Comparison of ENCODE assay signal across 16 cellular contexts in genomic region chr2:55031505-55031904, GRCh38. TPM values are rescaled to one million over a fixed set of nuclear protein-coding genes. Genes with fewer than 3 reads are reported as not detected.
DNase-seq lines count a peak whose midpoint lies in the region; ATAC-seq and TF ChIP-seq lines count a peak whose summit lies in the region.
"Had no signal": no experiment of that assay in that cellular context is flagged by ENCODE, and none has a peak within 500 bp of the region (broad histone marks: within the 10 kb centered on the region; RNA-seq: fewer than 3 reads in every experiment).

No MANE protein-coding gene starts in this region.

- 86% methylated on average over 4 of the region's 4 CpGs for WGBS in SK-N-SH (ENCODE audit: low lambda C conversion rate)
- WGBS in endodermal cell (ENCODE audit: insufficient coverage in 1 of 2, insufficient read length in 1 of 2), 2 experiments: 88 to 91% methylated on average over 2 to 4 of the region's 4 CpGs
- 92% methylated on average over 4 of the region's 4 CpGs for WGBS in smooth muscle cell (ENCODE audit: low lambda C conversion rate)

- no peaks in the 10 kb centered on the region for H3K27me3 ChIP-seq in SK-N-SH (ENCODE audit: insufficient read depth)
- H3K27me3 ChIP-seq in endodermal cell (ENCODE audit: control insufficient read depth, insufficient read depth, low read length, poor library complexity, severe bottlenecking): no peaks in the 10 kb centered on the region
- no peaks in the 10 kb centered on the region for H3K27me3 ChIP-seq in smooth muscle cell (ENCODE audit: low read depth)
- H3K27me3 ChIP-seq: BLaER1 treated with 17β-estradiol and CSF1 and Interleukin-3, amounts not matched to agents 10 nM and 100 nM had no signal

- no peaks in the 10 kb centered on the region for H3K9me2 ChIP-seq in SK-N-SH

- H3K4me3 Mint-ChIP-seq in HFFc6 (no peak overlapping the region), endodermal cell (no peak overlapping the region)

- peaks cover 25 to 56% of the 10 kb centered on the region in 2 experiments for H3K36me3 ChIP-seq in SK-N-SH (replicated peaks in 1 of 2; ENCODE audit: control insufficient read depth in 1 of 2, insufficient read depth in 2 of 2, low read length in 1 of 2)
- H3K36me3 ChIP-seq in endodermal cell (ENCODE audit: control insufficient read depth, insufficient read depth, low read length): peaks cover 4% of the 10 kb centered on the region
- H3K36me3 ChIP-seq in smooth muscle cell (ENCODE audit: low read depth): no peaks in the 10 kb centered on the region

- no peak for TF ChIP-seq EP300 in SK-N-SH (IDR thresholded peaks at IDR 0.05; ENCODE audit: borderline replicate concordance in 1 of 2, low read depth in 1 of 2, low read length in 1 of 2)

- peak overlapping the region; percentile 17; the same call in 1 of the 2 replicates for H3K27ac Mint-ChIP-seq in HFFc6
- H3K27ac Mint-ChIP-seq in endodermal cell: peak overlapping the region; percentile 74

- H3K9me3 ChIP-seq in SK-N-SH: peaks cover 7% of the 10 kb centered on the region; the same call in 1 of the 2 replicates
- no peaks in the 10 kb centered on the region for H3K9me3 ChIP-seq in endodermal cell (ENCODE audit: control insufficient read depth, low read length)
- H3K9me3 ChIP-seq in smooth muscle cell (replicated peaks; ENCODE audit: low read depth): no peaks in the 10 kb centered on the region

- CTCF ChIA-PET in SK-N-SH (lab: Yijun Ruan, JAX): interaction anchor here (1.0 to 2.3 kb wide), 4 partner anchors 9 to 137 kb away, joined by 3 to 9 read pairs (median 4); no protein-coding TSS in a partner anchor

- H3K27ac ChIP-seq in SK-N-SH (ENCODE audit: low read depth in 2 of 2, low read length in 1 of 2) (no peak overlapping the region), endodermal cell (ENCODE audit: low read depth, low read length) (no peak overlapping the region), smooth muscle cell (ENCODE audit: low read depth) (peak overlapping the region; percentile 29)
- H3K27ac ChIP-seq: 22Rv1 had no signal

- H3K79me2 ChIP-seq in SK-N-SH (ENCODE audit: insufficient read depth): peaks cover 100% of the 10 kb centered on the region
- H3K79me2 ChIP-seq in smooth muscle cell (ENCODE audit: low read depth): peaks cover 100% of the 10 kb centered on the region

- H3F3A ChIP-seq in SK-N-SH (replicated peaks; ENCODE audit: insufficient read depth) (peaks cover 43% of the 10 kb centered on the region), smooth muscle cell (ENCODE audit: low read depth) (peaks cover 3% of the 10 kb centered on the region)

- no peak for TF ChIP-seq RAD21 in SK-N-SH (IDR thresholded peaks at IDR 0.05; ENCODE audit: low read length)

- H3K27me3 Mint-ChIP-seq in HFFc6 (ENCODE audit: insufficient read depth): no peaks in the 10 kb centered on the region
- H3K27me3 Mint-ChIP-seq in endodermal cell (ENCODE audit: insufficient read depth): no peaks in the 10 kb centered on the region

- H3K9ac ChIP-seq in SK-N-SH: no peak overlapping the region
- H3K9ac ChIP-seq in endodermal cell (ENCODE audit: extremely low read depth, low read length, poor library complexity, severe bottlenecking): no peak overlapping the region
- H3K9ac ChIP-seq in smooth muscle cell (ENCODE audit: low read depth): no peak overlapping the region
- H3K9ac ChIP-seq: BLaER1 treated with 17β-estradiol and CSF1 and Interleukin-3, amounts not matched to agents 10 nM and 100 nM had no signal

- H3K4me2 ChIP-seq in SK-N-SH (no peak overlapping the region), smooth muscle cell (no peak overlapping the region)

- POLR2A ChIA-PET in SK-N-SH (lab: Yijun Ruan, JAX): no interaction called here

- H3K36me3 Mint-ChIP-seq in HFFc6 (ENCODE audit: low read depth) (peaks cover 25% of the 10 kb centered on the region), endodermal cell (ENCODE audit: low read depth) (peaks cover 15% of the 10 kb centered on the region)

- H3K4me1 ChIP-seq in SK-N-SH (ENCODE audit: control insufficient read depth in 1 of 2, insufficient read depth in 2 of 2, low read depth in 1 of 2, low read length in 1 of 2): peaks cover 5 to 12% of the 10 kb centered on the region in 2 experiments; a peak in 3 of 4 replicates
- peaks cover 7% of the 10 kb centered on the region for H3K4me1 ChIP-seq in endodermal cell (ENCODE audit: control insufficient read depth, insufficient read depth, low read length)
- peaks cover 5% of the 10 kb centered on the region for H3K4me1 ChIP-seq in smooth muscle cell (ENCODE audit: low read depth)

- TF ChIP-seq CTCF in SK-N-SH (IDR thresholded peaks at IDR 0.05) (no peak), HFFc6 (IDR thresholded peaks at IDR 0.05) (no peak), endodermal cell (conservative IDR thresholded peaks at IDR 0.05) (no peak), smooth muscle cell (IDR thresholded peaks at IDR 0.05; ENCODE audit: borderline replicate concordance, insufficient read depth, poor library complexity, severe bottlenecking) (no peak)

- H3K4me1 Mint-ChIP-seq in HFFc6 (ENCODE audit: low read depth) (peaks cover 56% of the 10 kb centered on the region), endodermal cell (peaks cover 15% of the 10 kb centered on the region)

- ATAC-seq in SK-N-SH treated with all-trans-retinoic acid at 6 μM for 48 hours (peak; percentile 15; the same call in 1 of the 3 replicates), HG02588 (IDR thresholded peaks at IDR 0.05; ENCODE audit: unreplicated experiment) (no peak)

- H4K20me1 ChIP-seq in SK-N-SH (ENCODE audit: insufficient read depth) (peaks cover 100% of the 10 kb centered on the region), smooth muscle cell (ENCODE audit: low read depth) (peaks cover 100% of the 10 kb centered on the region)

- no peak overlapping the region for H3K4me3 ChIP-seq in SK-N-SH (ENCODE audit: low read depth in 2 of 2, low read length in 1 of 2)
- H3K4me3 ChIP-seq in endodermal cell (ENCODE audit: low read length): no peak overlapping the region
- no peak overlapping the region for H3K4me3 ChIP-seq in smooth muscle cell
- H3K4me3 ChIP-seq: BLaER1 treated with 17β-estradiol and CSF1 and Interleukin-3, amounts not matched to agents 10 nM and 100 nM had no signal

- no peak for DNase-seq in SK-N-SH
- DNase-seq in HFFc6: no peak
- DNase-seq in endodermal cell: no peak
- DNase-seq in smooth muscle cell (lab: John Stamatoyannopoulos, UW; ENCODE audit: unreplicated experiment): no peak
- no peak for DNase-seq in NCI-H446 (lab: John Stamatoyannopoulos, UW)
- DNase-seq in SIG-M5 treated with dmso at 0.1 percent for 504 hours (lab: John Stamatoyannopoulos, UW; ENCODE audit: unreplicated experiment): no peak
- DNase-seq: DMS 273 treated with DMSO at 0.1 percent for 48 hours, KG1, NCI-H1436, NCI-H2081, NCI-H524 treated with DMSO at 0.1 percent for 48 hours, Right ventricle myocardium superior had no signal

- H2AFZ ChIP-seq in SK-N-SH (ENCODE audit: low read depth): no peak overlapping the region
- H2AFZ ChIP-seq in smooth muscle cell (ENCODE audit: low read depth): no peak overlapping the region

- H3K9me3 Mint-ChIP-seq in HFFc6 (no peaks in the 10 kb centered on the region), endodermal cell (peaks cover 2% of the 10 kb centered on the region)

TF ChIP-seq in SK-N-SH treated with all-trans-retinoic acid at 6 μM for 48 hours, 23 proteins besides CTCF, POLR2A, EP300 and RAD21 (continues in another document):
- TF ChIP-seq ZNF565 (CRISPR knock-in tag; conservative IDR thresholded peaks at IDR 0.05; ENCODE audit: low read depth) (no peak), ESRRG (CRISPR knock-in tag; IDR thresholded peaks at IDR 0.05) (no peak), ARNTL (CRISPR knock-in tag; IDR thresholded peaks at IDR 0.05; ENCODE audit: borderline replicate concordance, low read depth) (no peak), OSR1 (CRISPR knock-in tag; IDR thresholded peaks at IDR 0.05) (no peak), ZC3H10 (CRISPR knock-in tag; IDR thresholded peaks at IDR 0.05) (no peak), GLIS3 (CRISPR knock-in tag; IDR thresholded peaks at IDR 0.05) (no peak)

TF ChIP-seq in SK-N-SH, 30 proteins besides CTCF, POLR2A, EP300 and RAD21 (continues in another document):
- TF ChIP-seq GABPA (IDR thresholded peaks at IDR 0.05; ENCODE audit: low read depth): no peak
- TF ChIP-seq RFX5 (IDR thresholded peaks at IDR 0.05; ENCODE audit: low read length): no peak
- no peak for TF ChIP-seq RCOR1 (IDR thresholded peaks at IDR 0.05; ENCODE audit: low read length)
- TF ChIP-seq MEF2A (IDR thresholded peaks at IDR 0.05; ENCODE audit: borderline replicate concordance, low read depth): no peak
- no peak for TF ChIP-seq TAF1 (IDR thresholded peaks at IDR 0.05; ENCODE audit: borderline replicate concordance, low read depth, low read length)
- TF ChIP-seq USF1 (IDR thresholded peaks at IDR 0.05; ENCODE audit: borderline replicate concordance, low read depth): no peak
- TF ChIP-seq, protein P1, sequence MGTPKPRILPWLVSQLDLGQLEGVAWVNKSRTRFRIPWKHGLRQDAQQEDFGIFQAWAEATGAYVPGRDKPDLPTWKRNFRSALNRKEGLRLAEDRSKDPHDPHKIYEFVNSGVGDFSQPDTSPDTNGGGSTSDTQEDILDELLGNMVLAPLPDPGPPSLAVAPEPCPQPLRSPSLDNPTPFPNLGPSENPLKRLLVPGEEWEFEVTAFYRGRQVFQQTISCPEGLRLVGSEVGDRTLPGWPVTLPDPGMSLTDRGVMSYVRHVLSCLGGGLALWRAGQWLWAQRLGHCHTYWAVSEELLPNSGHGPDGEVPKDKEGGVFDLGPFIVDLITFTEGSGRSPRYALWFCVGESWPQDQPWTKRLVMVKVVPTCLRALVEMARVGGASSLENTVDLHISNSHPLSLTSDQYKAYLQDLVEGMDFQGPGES (IDR thresholded peaks at IDR 0.05; ENCODE audit: low read depth, low read length): no peak

RNA-seq across cellular contexts. Expression of gene RTN4, which starts 18.7 kb away (rescaled TPM):
- polyA plus RNA-seq in SK-N-SH (2012; rRNA removed): 225 and 315 TPM in 2 replicates
- polyA plus RNA-seq in SK-N-SH (2012; cell fraction: cytosol; rRNA removed): 554 and 729 TPM in 2 replicates
- 502 and 652 TPM in 2 replicates for polyA plus RNA-seq in SK-N-SH (2012; cell fraction: nucleus; rRNA removed)
- total RNA-seq in HFFc6 (2021; fragmentation: NEBNext Ultra II Directional; extraction: Animal tissue kit (Norgen Biotek cat#: 25700)): 1,000 to 10,000 TPM in 1 of 6 experiments, 100 to 1,000 TPM in 5; 820 to 1,001 (median 831) TPM
- 100 to 1,000 TPM; 180 to 225 TPM for total RNA-seq in endodermal cell
- polyA plus RNA-seq in endodermal cell (2013, experiment 1 of 2): 248 TPM
- 241 TPM for polyA plus RNA-seq in endodermal cell (2013, experiment 2 of 2)
- 246 and 295 TPM in 2 replicates for total RNA-seq in smooth muscle cell
- 335 and 371 TPM in 2 replicates for polyA plus RNA-seq in smooth muscle cell
